34 cellular contexts compared by ENCODE assay signal in the genomic region with DNA sequence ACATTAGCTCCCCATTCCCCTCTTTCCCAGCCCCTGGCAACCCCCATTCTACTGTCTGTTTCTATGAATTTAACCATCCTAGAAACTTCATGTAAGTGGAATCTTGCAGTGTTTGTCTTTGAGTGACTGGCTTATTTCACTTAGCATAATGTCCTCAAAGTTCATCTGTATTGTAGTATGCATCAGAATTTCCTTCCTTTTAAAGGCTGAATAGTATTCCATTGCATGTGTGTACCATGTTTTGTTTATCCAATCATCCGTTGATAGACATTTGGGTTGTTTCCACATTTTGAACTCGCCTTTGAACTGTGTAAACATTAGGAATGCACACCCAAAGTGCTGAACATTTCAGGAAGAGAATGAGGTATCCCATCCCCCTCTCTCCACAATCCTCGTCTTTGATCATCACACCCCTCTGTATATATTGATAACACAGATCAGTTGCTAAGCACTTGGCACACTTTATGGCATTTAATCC. TPM values are rescaled to one million over a fixed set of nuclear protein-coding genes. Genes with fewer than 3 reads are reported as not detected.
"Had no signal": no experiment of that assay in that cellular context is flagged by ENCODE, and none has a peak within 500 bp of the region (broad histone marks: within the 10 kb centered on the region; RNA-seq: fewer than 3 reads in every experiment).

No MANE protein-coding gene starts in this region.

- H3K27ac ChIP-seq: neutrophil, pancreas, psoas muscle, skin epidermis, spleen, suprapubic skin, testis, tibial artery, transverse colon, upper lobe of right lung, uterus had no signal

- H3K27ac Mint-ChIP-seq: naive B cell; naive thymus-derived CD8-positive, alpha-beta T cell; natural killer cell treated with Interleukin-12 subunit alpha and Interleukin-12 subunit beta and Interleukin-15 and Interleukin-18, amount 100 ng/mL, for 72 hours; stimulated activated memory B cell treated with anti-CD40 and anti-IgM and Interleukin-4, amounts not matched to agents 10 μg/mL and 1 μg/mL and 100 μg/mL, for 72 hours; stimulated activated naive CD8-positive, alpha-beta T cell treated with anti-CD3 and anti-CD28 coated beads, Interleukin-15, amount 100 ng/mL, for 72 hours; type B pancreatic cell had no signal

- H3K9me3 Mint-ChIP-seq: naive thymus-derived CD8-positive, alpha-beta T cell; natural killer cell treated with Interleukin-12 subunit alpha and Interleukin-12 subunit beta and Interleukin-15 and Interleukin-18, amount 100 ng/mL, for 72 hours; stimulated activated memory B cell treated with anti-CD40 and anti-IgM and Interleukin-4, amounts not matched to agents 10 μg/mL and 1 μg/mL and 100 μg/mL, for 72 hours; stimulated activated naive CD8-positive, alpha-beta T cell treated with anti-CD3 and anti-CD28 coated beads, Interleukin-15, amount 100 ng/mL, for 72 hours had no signal

- H3K4me2 ChIP-seq: smooth muscle cell had no signal

- H3K36me3 Mint-ChIP-seq: naive B cell; naive thymus-derived CD8-positive, alpha-beta T cell; natural killer cell treated with Interleukin-12 subunit alpha and Interleukin-12 subunit beta and Interleukin-15 and Interleukin-18, amount 100 ng/mL, for 72 hours; stimulated activated memory B cell treated with anti-CD40 and anti-IgM and Interleukin-4, amounts not matched to agents 10 μg/mL and 1 μg/mL and 100 μg/mL, for 72 hours; type B pancreatic cell had no signal

- H3K36me3 ChIP-seq: neutrophil, pancreas, spleen, suprapubic skin, tibial artery, transverse colon, upper lobe of right lung, uterus had no signal

- H3K27me3 ChIP-seq: neutrophil, pancreas, suprapubic skin, testis, tibial artery, transverse colon, upper lobe of right lung, uterus had no signal

- H3K4me1 ChIP-seq: pancreas, psoas muscle, spleen, suprapubic skin, testis, upper lobe of right lung, uterus had no signal

- H3K4me1 Mint-ChIP-seq: naive B cell had no signal

- H3K27me3 Mint-ChIP-seq: stimulated activated memory B cell treated with anti-CD40 and anti-IgM and Interleukin-4, amounts not matched to agents 10 μg/mL and 1 μg/mL and 100 μg/mL, for 72 hours; type B pancreatic cell had no signal

- DNase-seq: naive B cell; naive thymus-derived CD8-positive, alpha-beta T cell; nucleus accumbens; pancreas; psoas muscle; right cardiac atrium; spleen; stimulated activated CD4-positive, alpha-beta T cell treated with anti-CD3 and anti-CD28 coated beads, Interleukin-12 subunit alpha, Interleukin-12 subunit beta, amount 100 ng/mL, for 4 hours; stimulated activated CD4-positive, alpha-beta T cell treated with anti-CD3 and anti-CD28 coated beads, Interleukin-1b, Interleukin-23, amount 100 ng/mL, for 48 hours; stimulated activated CD4-positive, alpha-beta T cell treated with anti-CD3 and anti-CD28 coated beads, Interleukin-4, amount 100 ng/mL, for 1 hour; stimulated activated CD4-positive, alpha-beta T cell treated with anti-CD3 and anti-CD28 coated beads, Interleukin-4, amount 100 ng/mL, for 4 hours; stimulated activated CD8-positive, alpha-beta memory T cell treated with anti-CD3 and anti-CD28 coated beads, Interleukin-4, amount 100 ng/mL, for 48 hours; stimulated activated naive CD4-positive, alpha-beta T cell; stimulated activated naive CD8-positive, alpha-beta T cell treated with anti-CD3 and anti-CD28 coated beads, Interleukin-15, amount 100 ng/mL, for 72 hours; stimulated activated naive CD8-positive, alpha-beta T cell treated with anti-CD3 and anti-CD28 coated beads, Interleukin-15, Interleukin-2, amounts not matched to agents 100 U/mL and 50 U/mL, for 24 hours; substantia nigra; testis; tibial artery; transverse colon; upper lobe of right lung; uterus had no signal

- FAIRE-seq: pancreas had no signal

- H3K4me3 Mint-ChIP-seq: naive B cell; naive thymus-derived CD8-positive, alpha-beta T cell; natural killer cell treated with Interleukin-12 subunit alpha and Interleukin-12 subunit beta and Interleukin-15 and Interleukin-18, amount 100 ng/mL, for 72 hours; neural crest cell; stimulated activated memory B cell treated with anti-CD40 and anti-IgM and Interleukin-4, amounts not matched to agents 10 μg/mL and 1 μg/mL and 100 μg/mL, for 72 hours; stimulated activated naive CD8-positive, alpha-beta T cell treated with anti-CD3 and anti-CD28 coated beads, Interleukin-15, amount 100 ng/mL, for 72 hours; type B pancreatic cell had no signal

- H3K4me3 ChIP-seq: pancreas, psoas muscle, skin epidermis, smooth muscle cell, spleen, suprapubic skin, testis, tibial artery, transverse colon, upper lobe of right lung, uterus had no signal

- H3K9me3 ChIP-seq: neutrophil, pancreas, psoas muscle, spleen, suprapubic skin, testis, tibial artery, transverse colon, upper lobe of right lung, uterus had no signal

- ATAC-seq: naive thymus-derived CD8-positive, alpha-beta T cell; natural killer cell treated with Interleukin-12 subunit alpha and Interleukin-12 subunit beta and Interleukin-15 and Interleukin-18, amount 100 ng/mL, for 72 hours; pancreas; psoas muscle; right cardiac atrium; sciatic nerve; stimulated activated memory B cell treated with anti-CD40 and anti-IgM and Interleukin-4, amounts not matched to agents 10 μg/mL and 1 μg/mL and 100 μg/mL, for 72 hours; stimulated activated naive CD8-positive, alpha-beta T cell treated with anti-CD3 and anti-CD28 coated beads, Interleukin-15, amount 100 ng/mL, for 72 hours; stimulated activated naive CD8-positive, alpha-beta T cell treated with anti-CD3 and anti-CD28 coated beads, Interleukin-15, Interleukin-2, amounts not matched to agents 100 U/mL and 50 U/mL, for 24 hours; upper lobe of right lung had no signal

RNA-seq across cellular contexts. Expression of a gene that starts 56.4 kb away (rescaled TPM):
- total RNA-seq: naive thymus-derived CD8-positive, alpha-beta T cell; natural killer cell treated with Interleukin-12 subunit alpha and Interleukin-12 subunit beta and Interleukin-15 and Interleukin-18, amount 100 ng/mL, for 72 hours; neural crest cell; omental fat pad; osteocyte; pancreas; posterior vena cava; renal cortical epithelial cell; right cardiac atrium; sciatic nerve; spleen; suprapubic skin; upper lobe of right lung had no signal
